18 cellular contexts compared by ENCODE assay signal in genomic region chr17:82483836-82484235, GRCh38. TPM values are rescaled to one million over a fixed set of nuclear protein-coding genes. Genes with fewer than 3 reads are reported as not detected.
DNase-seq lines count a peak whose midpoint lies in the region; ATAC-seq and TF ChIP-seq lines count a peak whose summit lies in the region.
"Had no signal": no experiment of that assay in that cellular context is flagged by ENCODE, and none has a peak within 500 bp of the region (broad histone marks: within the 10 kb centered on the region; RNA-seq: fewer than 3 reads in every experiment).

No MANE protein-coding gene starts in this region.

- H3K4me3 ChIP-seq in osteoblast (ENCODE audit: insufficient read depth, low read length), result no peak overlapping the region
- H3K4me3 ChIP-seq: A549, GM23338 had no signal

- H3K36me3 ChIP-seq in osteoblast (ENCODE audit: insufficient read depth, low read length), result peaks cover 31% of the 10 kb centered on the region

- no peak for DNase-seq in Right ventricle myocardium inferior (ENCODE audit: missing footprints)
- no peak for DNase-seq in cardiac septum (ENCODE audit: low spot score)
- peak; percentile 22 for DNase-seq in D341Med (ENCODE audit: low spot score)
- peak in 1 of 2 donors; percentile 65 for DNase-seq in left colon
- DNase-seq in osteoblast (ENCODE audit: insufficient read length, low spot score, missing footprints), result peak; percentile 37
- no peak for DNase-seq in SKM-1 treated with dmso at 0.1 percent for 144 hours (lab: John Stamatoyannopoulos, UW; ENCODE audit: unreplicated experiment)
- DNase-seq: AML-193; Caco-2; CD4-positive, alpha-beta T cell; DMS153; DMS79; GDM1; HCEC 1CT had no signal

- no peak overlapping the region for H3K27ac ChIP-seq in osteoblast (ENCODE audit: low read depth, low read length)
- H3K27ac ChIP-seq: 22Rv1, A549, C4-2B had no signal

- H3K79me2 ChIP-seq in osteoblast (ENCODE audit: insufficient read depth, low read length), result no peaks in the 10 kb centered on the region

- H2AFZ ChIP-seq in osteoblast (ENCODE audit: low read length), result no peak overlapping the region
- H2AFZ ChIP-seq: GM23338 had no signal

- H3K4me1 ChIP-seq in osteoblast (ENCODE audit: insufficient read depth, low read length), result peaks cover 5% of the 10 kb centered on the region
- H3K4me1 ChIP-seq: A549, Caco-2 had no signal

- intact Hi-C loops in Right ventricle myocardium inferior (cut with DNase I) (no loop called here), cardiac septum (cut with DNase I) (no loop called here), left colon (cut with DNase I, micrococcal nuclease) (no loop called here)

- H4K20me1 ChIP-seq in osteoblast (ENCODE audit: insufficient read depth, low read length), result no peaks in the 10 kb centered on the region

- no peak for TF ChIP-seq CTCF in osteoblast (IDR thresholded peaks at IDR 0.05; ENCODE audit: extremely low read depth, low read depth, low read length)

- H3K9me3 ChIP-seq in osteoblast (ENCODE audit: low read depth, low read length), result no peaks in the 10 kb centered on the region
- H3K9me3 ChIP-seq: A549, Caco-2 had no signal

- H3K4me2 ChIP-seq in osteoblast (ENCODE audit: insufficient read depth, low read length), result no peak overlapping the region
- H3K4me2 ChIP-seq: A549, GM23338 had no signal

- H3K27me3 ChIP-seq in osteoblast (ENCODE audit: insufficient read depth, low read length), result no peaks in the 10 kb centered on the region

- ATAC-seq in Right ventricle myocardium inferior (peak; percentile 29), left colon (peak; percentile 72), GM19463 (IDR thresholded peaks at IDR 0.05; ENCODE audit: unreplicated experiment) (no peak)
- ATAC-seq: A549, GM23338 had no signal

RNA-seq across cellular contexts. Expression of gene NARF, which starts 25.3 kb away (rescaled TPM):
- total RNA-seq in Right ventricle myocardium inferior, result 72.7 TPM
- total RNA-seq in cardiac septum, result 49.8 TPM
- total RNA-seq in left colon, result 10 to 100 TPM; 47.6 to 50.9 TPM
- 34.4 and 36.8 TPM in 2 replicates for total RNA-seq in osteoblast

RNA-seq across cellular contexts. Expression of gene CYBC1, which starts 33.3 kb away (rescaled TPM):
- total RNA-seq in Right ventricle myocardium inferior (29.4 TPM), cardiac septum (37.4 TPM), left colon (10 to 100 TPM; 60.8 to 77.8 TPM), osteoblast (72.4 and 75.1 TPM in 2 replicates)

RNA-seq across cellular contexts. Expression of gene FOXK2, which starts 35.7 kb away (rescaled TPM):
- total RNA-seq in Right ventricle myocardium inferior (39.4 TPM), cardiac septum (40.2 TPM), left colon (10 to 100 TPM; 40.4 to 48.7 TPM), osteoblast (26.8 and 29.3 TPM in 2 replicates)

Comparison
In these comparisons a context has a peak if more than half of its experiments do, and no peak if none do; other contexts are left out.
1. DNase-seq: peak in D341Med (single experiment) and osteoblast (single experiment); none in Right ventricle myocardium inferior (single experiment), cardiac septum (single experiment) and SKM-1 treated with dmso at 0.1 percent for 144 hours (single experiment).